10 cellular contexts compared by ENCODE assay signal in genomic region chr5:10756539-10756938, GRCh38. TPM values are rescaled to one million over a fixed set of nuclear protein-coding genes. Genes with fewer than 3 reads are reported as not detected.
DNase-seq lines count a peak whose midpoint lies in the region; ATAC-seq and TF ChIP-seq lines count a peak whose summit lies in the region.
"Had no signal": no experiment of that assay in that cellular context is flagged by ENCODE, and none has a peak within 500 bp of the region (broad histone marks: within the 10 kb centered on the region; RNA-seq: fewer than 3 reads in every experiment).

No MANE protein-coding gene starts in this region.

- H3K4me3 ChIP-seq in AG10803 (ENCODE audit: low read length) (no peak overlapping the region), endodermal cell (ENCODE audit: low read length) (no peak overlapping the region)

- no peak overlapping the region for H3K27ac Mint-ChIP-seq in endodermal cell

- peaks cover 5% of the 10 kb centered on the region for H3K9me3 ChIP-seq in endodermal cell (ENCODE audit: control insufficient read depth, low read length)

- H3K27ac ChIP-seq in endodermal cell (ENCODE audit: low read depth, low read length), result no peak overlapping the region

- H3K27me3 ChIP-seq in endodermal cell (ENCODE audit: control insufficient read depth, insufficient read depth, low read length, poor library complexity, severe bottlenecking), result no peaks in the 10 kb centered on the region

- H3K9ac ChIP-seq in endodermal cell (ENCODE audit: extremely low read depth, low read length, poor library complexity, severe bottlenecking), result no peak overlapping the region

- H3K9me3 Mint-ChIP-seq in endodermal cell, result no peaks in the 10 kb centered on the region

- 95 to 100% methylated on average over 1 to 3 of the region's 3 CpGs for WGBS in endodermal cell (ENCODE audit: insufficient coverage in 1 of 2, insufficient read length in 1 of 2), 2 experiments

- peaks cover 3% of the 10 kb centered on the region for H3K27me3 Mint-ChIP-seq in endodermal cell (ENCODE audit: insufficient read depth)

- peaks cover 21% of the 10 kb centered on the region for H3K4me1 Mint-ChIP-seq in endodermal cell

- peak; percentile 46 for ATAC-seq in GM18870 (IDR thresholded peaks at IDR 0.05; ENCODE audit: unreplicated experiment)
- peak; percentile 21 for ATAC-seq in HG03558 (IDR thresholded peaks at IDR 0.05; ENCODE audit: extremely low read depth, unreplicated experiment)

- peaks cover 36% of the 10 kb centered on the region for H3K36me3 Mint-ChIP-seq in endodermal cell (ENCODE audit: low read depth)

- DNase-seq in AG10803 (ENCODE audit: low read depth) (peak; percentile 76), fibroblast of peridontal ligament (ENCODE audit: extremely low read depth) (peak; percentile 89), DMS 273 (lab: John Stamatoyannopoulos, UW; ENCODE audit: unreplicated experiment) (no peak), mesenteric fat pad (ENCODE audit: low spot score) (no peak), C1 segment of cervical spinal cord (lab: John Stamatoyannopoulos, UW) (no peak), endodermal cell (no peak)
- DNase-seq: DND-41, SHP77 had no signal

- TF ChIP-seq CTCF in AG10803 (conservative IDR thresholded peaks at IDR 0.05; ENCODE audit: low read length) (no peak), endodermal cell (conservative IDR thresholded peaks at IDR 0.05) (no peak)

- peaks cover 25% of the 10 kb centered on the region for H3K36me3 ChIP-seq in endodermal cell (ENCODE audit: control insufficient read depth, insufficient read depth, low read length)

- H3K4me3 Mint-ChIP-seq in endodermal cell, result no peak overlapping the region

- H3K4me1 ChIP-seq in endodermal cell (ENCODE audit: control insufficient read depth, insufficient read depth, low read length), result no peaks in the 10 kb centered on the region

RNA-seq across cellular contexts. Expression of gene DAP, which starts 4.5 kb away (rescaled TPM):
- total RNA-seq in mesenteric fat pad, result 71.1 TPM
- total RNA-seq in endodermal cell, result 100 to 1,000 TPM in 1 of 2 donors, 10 to 100 TPM in 1; 77.7 to 106 TPM
- 88.4 TPM for polyA plus RNA-seq in endodermal cell (2013, experiment 1 of 2)
- polyA plus RNA-seq in endodermal cell (2013, experiment 2 of 2), result 88.4 TPM

Comparison
In these comparisons a context has a peak if more than half of its experiments do, and no peak if none do; other contexts are left out.
1. DNase-seq: peak in AG10803 (single experiment) and fibroblast of peridontal ligament (single experiment); none in DMS 273 (single experiment), mesenteric fat pad (single experiment), C1 segment of cervical spinal cord (0 of 14) and endodermal cell (single experiment).